Comparison of ENCODE assay signal across 18 cellular contexts in the genomic region with DNA sequence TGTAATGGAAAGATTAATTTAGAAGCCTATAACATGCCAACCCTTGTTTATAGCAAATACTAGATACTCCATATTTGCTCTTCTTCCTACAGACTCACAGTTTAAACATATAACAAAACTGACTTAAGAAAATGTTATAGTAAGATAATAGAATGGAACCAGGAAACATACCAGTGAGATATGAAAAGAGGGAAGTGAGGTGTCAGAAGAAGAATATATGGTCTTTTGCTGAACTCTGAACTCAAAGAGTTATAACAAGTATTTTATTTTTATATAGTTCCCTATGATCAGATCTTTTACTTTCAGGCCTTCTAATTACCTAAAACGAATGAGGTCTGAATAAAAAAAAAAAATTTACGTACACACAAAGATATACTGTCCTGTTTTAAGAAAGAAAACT. TPM values are rescaled to one million over a fixed set of nuclear protein-coding genes. Genes with fewer than 3 reads are reported as not detected.
A peak's percentile ranks its signal among the peaks of the same experiment; 100 is the strongest.
DNase-seq lines count a peak whose midpoint lies in the region; ATAC-seq, FAIRE-seq and TF ChIP-seq lines count a peak whose summit lies in the region.
"Had no signal": no experiment of that assay in that cellular context is flagged by ENCODE, and none has a peak within 500 bp of the region (broad histone marks: within the 10 kb centered on the region; RNA-seq: fewer than 3 reads in every experiment).

No MANE protein-coding gene starts in this region.

- no peak for TF ChIP-seq CTCF in colonic mucosa (IDR thresholded peaks at IDR 0.05)

- no peak for FAIRE-seq in small intestine (lab: Jason Lieb, UNC)
- FAIRE-seq: A549 had no signal

- peak overlapping the region; percentile 43 for H3K27ac Mint-ChIP-seq in activated T-cell treated with anti-CD3 and anti-CD28 coated beads, Interleukin-2, amount 50 U/mL, for 72 hours

- ATAC-seq in activated T-cell treated with anti-CD3 and anti-CD28 coated beads, Interleukin-2, amount 50 U/mL, for 72 hours (replicated peaks in 1 of 2), result no peak
- no peak for ATAC-seq in aorta (ENCODE audit: low FRiP score)
- ATAC-seq: A549 had no signal

- H3K4me1 ChIP-seq in colonic mucosa (peaks cover 7% of the 10 kb centered on the region), small intestine (ENCODE audit: control insufficient read depth in 2 of 2, insufficient read depth in 1 of 2, low read depth in 1 of 2, low read length in 1 of 2) (no peaks in the 10 kb centered on the region), aorta (ENCODE audit: control insufficient read depth in 1 of 2, insufficient read depth in 2 of 2, low read length in 2 of 2) (no peaks in the 10 kb centered on the region)
- H3K4me1 ChIP-seq: A549 had no signal

- H3K36me3 Mint-ChIP-seq in activated T-cell treated with anti-CD3 and anti-CD28 coated beads, Interleukin-2, amount 50 U/mL, for 72 hours (ENCODE audit: insufficient read depth in 2 of 2), result peaks cover 1 to 11% of the 10 kb centered on the region in 2 donors

- no peak for DNase-seq in activated T-cell treated with anti-CD3 and anti-CD28 coated beads, Interleukin-2, amount 50 U/mL, for 72 hours
- no peak for DNase-seq in activated T-cell treated with anti-CD3 and anti-CD28 coated beads, Interleukin-2, amount 50 U/mL, for 48 hours
- DNase-seq in OCI-M1 (lab: John Stamatoyannopoulos, UW) (peak; percentile 58), colonic mucosa (no peak), small intestine (peak; percentile 9), DMS153 (lab: John Stamatoyannopoulos, UW) (no peak), aorta (no peak)
- DNase-seq: COR-L47, GOT3, KG1, NCI-H1105 treated with DMSO at 0.1 percent for 48 hours, NCI-H1694 treated with DMSO at 0.1 percent for 48 hours, NCI-H226, NCI-H526, RPMI8226, SIG-M5 had no signal

- H3K4me3 Mint-ChIP-seq in activated T-cell treated with anti-CD3 and anti-CD28 coated beads, Interleukin-2, amount 50 U/mL, for 72 hours, result no peak overlapping the region
- H3K4me3 Mint-ChIP-seq: CD14-positive monocyte had no signal

- H3K27ac ChIP-seq in colonic mucosa (peak overlapping the region; percentile 42), small intestine (ENCODE audit: low read depth in 1 of 2, low read length in 1 of 2) (no peak overlapping the region), aorta (ENCODE audit: low read depth in 1 of 2, low read length in 2 of 2) (no peak overlapping the region)
- H3K27ac ChIP-seq: A549 had no signal

- no peaks in the 10 kb centered on the region for H3K9me3 ChIP-seq in colonic mucosa
- H3K9me3 ChIP-seq in small intestine (ENCODE audit: control insufficient read depth, low read depth), result no peaks in the 10 kb centered on the region
- no peaks in the 10 kb centered on the region for H3K9me3 ChIP-seq in aorta (ENCODE audit: control insufficient read depth, low read length)
- H3K9me3 ChIP-seq: A549 had no signal

- peaks cover 5% of the 10 kb centered on the region for H3K4me1 Mint-ChIP-seq in activated T-cell treated with anti-CD3 and anti-CD28 coated beads, Interleukin-2, amount 50 U/mL, for 72 hours (ENCODE audit: low read depth)

- H3K9ac ChIP-seq in colonic mucosa (ENCODE audit: low read depth in 2 of 2, low read length in 2 of 2), result no peak overlapping the region

- H3K4me3 ChIP-seq in colonic mucosa (no peak overlapping the region), small intestine (ENCODE audit: low read depth in 1 of 2, low read length in 2 of 2) (no peak overlapping the region), aorta (ENCODE audit: low read length in 2 of 2) (no peak overlapping the region)
- H3K4me3 ChIP-seq: A549 had no signal

- intact Hi-C loops in colonic mucosa (cut with DNase I) (no loop called here), aorta (cut with DNase I) (no loop called here)

- no peaks in the 10 kb centered on the region for H3K27me3 ChIP-seq in colonic mucosa
- H3K27me3 ChIP-seq in small intestine (ENCODE audit: control insufficient read depth in 2 of 2, insufficient read depth in 2 of 2, low read length in 2 of 2), result no peaks in the 10 kb centered on the region
- H3K27me3 ChIP-seq in aorta (ENCODE audit: control insufficient read depth in 1 of 2, insufficient read depth in 2 of 2, low read length in 1 of 2), result no peaks in the 10 kb centered on the region

- H3K27me3 Mint-ChIP-seq in activated T-cell treated with anti-CD3 and anti-CD28 coated beads, Interleukin-2, amount 50 U/mL, for 72 hours (ENCODE audit: low read depth), result no peaks in the 10 kb centered on the region

- no peaks in the 10 kb centered on the region for H3K9me3 Mint-ChIP-seq in activated T-cell treated with anti-CD3 and anti-CD28 coated beads, Interleukin-2, amount 50 U/mL, for 72 hours
- H3K9me3 Mint-ChIP-seq: CD14-positive monocyte had no signal

- 47 to 61% (median 55%) methylated on average over 2 of the region's 2 CpGs for WGBS in small intestine, 3 donors
- WGBS in aorta, 2 donors, result 75% methylated on average over 2 of the region's 2 CpGs

- no peaks in the 10 kb centered on the region for H3K36me3 ChIP-seq in colonic mucosa
- H3K36me3 ChIP-seq in small intestine (ENCODE audit: control insufficient read depth in 2 of 2, insufficient read depth in 2 of 2, low read length in 2 of 2), result peaks cover 6 to 7% of the 10 kb centered on the region in 2 donors
- H3K36me3 ChIP-seq in aorta (ENCODE audit: control insufficient read depth in 1 of 2, insufficient read depth in 2 of 2, low read length in 1 of 2), result peaks cover 2 to 3% of the 10 kb centered on the region in 2 donors

RNA-seq across cellular contexts. Expression of a gene that starts 20.9 kb away (rescaled TPM):
- total RNA-seq in activated T-cell treated with anti-CD3 and anti-CD28 coated beads, Interleukin-2, amount 50 U/mL, for 72 hours, result 10 to 100 TPM; 50.2 to 65.3 TPM
- total RNA-seq in colonic mucosa (10 to 100 TPM; 63.4 to 66.4 TPM), aorta (10 to 100 TPM; 43.4 to 49.7 TPM)
- polyA plus RNA-seq in small intestine (10 to 100 TPM in 1 of 3 donors, 1 to 10 TPM in 2; 8.9 to 26.8 (median 9.5) TPM), aorta (10 to 100 TPM; 17.4 to 28.9 TPM)

RNA-seq across cellular contexts. Expression of a gene that starts 21.2 kb away (rescaled TPM):
- total RNA-seq in activated T-cell treated with anti-CD3 and anti-CD28 coated beads, Interleukin-2, amount 50 U/mL, for 72 hours, result 10 to 100 TPM; 27.0 to 30.1 TPM
- total RNA-seq in colonic mucosa, result 1 to 10 TPM; 4.2 to 7.6 TPM
- polyA plus RNA-seq in small intestine, result 1 to 10 TPM; 1.4 to 5.4 (median 3.1) TPM
- total RNA-seq in aorta, result 1 to 10 TPM; 5.9 to 6.6 TPM
- polyA plus RNA-seq in aorta, result 1 to 10 TPM; 1.2 to 2.9 TPM

Comparison
In these comparisons a context has a peak if more than half of its experiments do, and no peak if none do; other contexts are left out.
1. DNase-seq: peak in OCI-M1 (single experiment) and small intestine (single experiment); none in activated T-cell treated with anti-CD3 and anti-CD28 coated beads, Interleukin-2, amount 50 U/mL, for 72 hours (0 of 2), activated T-cell treated with anti-CD3 and anti-CD28 coated beads, Interleukin-2, amount 50 U/mL, for 48 hours (0 of 2), colonic mucosa (single experiment), DMS153 (single experiment) and aorta (0 of 2).